23 cellular contexts compared by ENCODE assay signal in genomic region chr14:90506748-90507147, GRCh38.
A peak's percentile ranks its signal among the peaks of the same experiment; 100 is the strongest.
DNase-seq lines count a peak whose midpoint lies in the region; ATAC-seq, FAIRE-seq and TF ChIP-seq lines count a peak whose summit lies in the region.
"Had no signal": no experiment of that assay in that cellular context is flagged by ENCODE, and none has a peak within 500 bp of the region (broad histone marks: within the 10 kb centered on the region; RNA-seq: fewer than 3 reads in every experiment).

No MANE protein-coding gene starts in this region.

- H3K27me3 Mint-ChIP-seq in CD4-positive, alpha-beta memory T cell = peaks cover 22 to 24% of the 10 kb centered on the region in 2 donors

- H3K79me1 ChIP-seq in mesenchymal stem cell (replicated peaks; ENCODE audit: low read length, poor library complexity, severe bottlenecking) = no peaks in the 10 kb centered on the region

- H3K4me2 ChIP-seq in HepG2 (ENCODE audit: low read depth, low read length) = no peak overlapping the region
- no peak overlapping the region for H3K4me2 ChIP-seq in K562 (ENCODE audit: insufficient read depth, low read length)
- no peak overlapping the region for H3K4me2 ChIP-seq in mesenchymal stem cell (ENCODE audit: low read length, poor library complexity, severe bottlenecking)
- H3K4me2 ChIP-seq in osteoblast (ENCODE audit: insufficient read depth, low read length) = no peak overlapping the region
- H3K4me2 ChIP-seq: BLaER1 had no signal

- H2BK120ac ChIP-seq in mesenchymal stem cell (ENCODE audit: low read depth, low read length) = no peak overlapping the region

- POLR2A ChIA-PET in HepG2 (lab: Yijun Ruan, JAX) = no interaction called here
- POLR2A ChIA-PET in K562 (lab: Yijun Ruan, JAX) = no interaction called here
- POLR2A ChIA-PET in CD4-positive, alpha-beta memory T cell (lab: Charles Lee; ENCODE audit: partially characterized antibody) = no interaction called here

- no peak for TF ChIP-seq POLR2A in HepG2 (IDR thresholded peaks at IDR 0.05; ENCODE audit: insufficient read depth in 1 of 2, low read depth in 2 of 2, low read length in 2 of 2)
- no peak for TF ChIP-seq POLR2A in right lobe of liver (IDR thresholded peaks at IDR 0.05)
- TF ChIP-seq POLR2A in K562 (conservative IDR thresholded peaks at IDR 0.05) = no peak

- ATAC-seq in HepG2 = no peak
- ATAC-seq in right lobe of liver = no peak
- no peak; the same call in 2 of the 3 replicates for ATAC-seq in K562
- ATAC-seq in upper lobe of right lung = no peak
- ATAC-seq: HCT116 had no signal

- no peak overlapping the region for H3K27ac ChIP-seq in HepG2 (ENCODE audit: extremely low read length, insufficient read depth, low read length)
- H3K27ac ChIP-seq in right lobe of liver = no peak overlapping the region
- H3K27ac ChIP-seq in K562 (ENCODE audit: extremely low read depth, low read depth, low read length) = no peak overlapping the region
- no peak overlapping the region for H3K27ac ChIP-seq in mesenchymal stem cell (ENCODE audit: low read length, poor library complexity, severe bottlenecking)
- H3K27ac ChIP-seq in upper lobe of right lung = no peak overlapping the region
- H3K27ac ChIP-seq in CD4-positive, alpha-beta memory T cell (ENCODE audit: low read depth, low read length) = no peak overlapping the region
- H3K27ac ChIP-seq in osteoblast (ENCODE audit: low read depth, low read length) = no peak overlapping the region
- H3K27ac ChIP-seq: 22Rv1, BLaER1, C4-2B, GM23248 had no signal

- BruUV-seq in HepG2 (replicated peaks; lab: Mats Ljungman, UMichigan) (no TSS peak), K562 (replicated peaks; lab: Mats Ljungman, UMichigan) (no TSS peak)

- H4K20me1 ChIP-seq in HepG2 (ENCODE audit: insufficient read depth, low read length) (no peaks in the 10 kb centered on the region), K562 (replicated peaks; ENCODE audit: control insufficient read depth, insufficient read depth, low read length) (no peaks in the 10 kb centered on the region), osteoblast (ENCODE audit: insufficient read depth, low read length) (no peaks in the 10 kb centered on the region)
- H4K20me1 ChIP-seq: BLaER1 had no signal

- H3K4me1 ChIP-seq in HepG2 (ENCODE audit: insufficient read depth, low read length) = peaks cover 63% of the 10 kb centered on the region
- H3K4me1 ChIP-seq in right lobe of liver = no peaks in the 10 kb centered on the region
- H3K4me1 ChIP-seq in K562 (replicated peaks in 1 of 2; ENCODE audit: control insufficient read depth in 2 of 2, insufficient read depth in 2 of 2, low read length in 2 of 2) = no peaks in the 10 kb centered on the region; a peak in 1 of 5 replicates
- H3K4me1 ChIP-seq in mesenchymal stem cell (ENCODE audit: control insufficient read depth, insufficient read depth, low read depth, low read length) = peaks cover 4% of the 10 kb centered on the region
- no peaks in the 10 kb centered on the region for H3K4me1 ChIP-seq in upper lobe of right lung
- no peaks in the 10 kb centered on the region for H3K4me1 ChIP-seq in CD4-positive, alpha-beta memory T cell (ENCODE audit: insufficient read depth, low read length)
- H3K4me1 ChIP-seq in osteoblast (ENCODE audit: insufficient read depth, low read length) = no peaks in the 10 kb centered on the region

- TF ChIP-seq CTCF in HepG2 (CRISPR knock-in tag; IDR thresholded peaks at IDR 0.05) (no peak), right lobe of liver (IDR thresholded peaks at IDR 0.05) (no peak), K562 (IDR thresholded peaks at IDR 0.05 in 2 of 3, conservative IDR thresholded peaks at IDR 0.05 in 1 of 3; ENCODE audit: insufficient read depth in 2 of 3, low read depth in 1 of 3, low read length in 3 of 3) (no peak), upper lobe of right lung (IDR thresholded peaks at IDR 0.05) (no peak), osteoblast (IDR thresholded peaks at IDR 0.05; ENCODE audit: extremely low read depth, low read depth, low read length) (no peak)

- H3K9me3 ChIP-seq in HepG2 (ENCODE audit: low read length) (no peaks in the 10 kb centered on the region), right lobe of liver (no peaks in the 10 kb centered on the region), K562 (replicated peaks; ENCODE audit: control insufficient read depth, insufficient read depth, low read depth, low read length) (no peaks in the 10 kb centered on the region), mesenchymal stem cell (ENCODE audit: control insufficient read depth, low read length) (no peaks in the 10 kb centered on the region), upper lobe of right lung (no peaks in the 10 kb centered on the region), osteoblast (ENCODE audit: low read depth, low read length) (no peaks in the 10 kb centered on the region)
- H3K9me3 ChIP-seq in CD4-positive, alpha-beta memory T cell (ENCODE audit: control insufficient read depth in 1 of 2, low read length in 2 of 2) = no peaks in the 10 kb centered on the region
- H3K9me3 ChIP-seq: BLaER1 had no signal

- H3K27me3 ChIP-seq in HepG2 (ENCODE audit: control insufficient read depth in 1 of 2, insufficient read depth in 2 of 2, low read length in 2 of 2) = no peaks in the 10 kb centered on the region
- H3K27me3 ChIP-seq in right lobe of liver = no peaks in the 10 kb centered on the region
- peaks cover 0 to 17% of the 10 kb centered on the region in 2 experiments; a peak in 2 of 5 replicates for H3K27me3 ChIP-seq in K562 (ENCODE audit: control insufficient read depth in 2 of 2, insufficient read depth in 2 of 2, low read length in 2 of 2)
- peaks cover 12 to 60% of the 10 kb centered on the region in 2 experiments for H3K27me3 ChIP-seq in mesenchymal stem cell (ENCODE audit: control insufficient read depth in 1 of 2, insufficient read depth in 1 of 2, low read length in 2 of 2)
- H3K27me3 ChIP-seq in upper lobe of right lung = no peaks in the 10 kb centered on the region
- no peaks in the 10 kb centered on the region for H3K27me3 ChIP-seq in CD4-positive, alpha-beta memory T cell (ENCODE audit: insufficient read depth, low read length)
- H3K27me3 ChIP-seq in osteoblast (ENCODE audit: insufficient read depth, low read length) = peaks cover 5% of the 10 kb centered on the region
- H3K27me3 ChIP-seq: BLaER1 had no signal

- H3K4me3 ChIP-seq in HepG2 (replicated peaks in 1 of 3; ENCODE audit: insufficient read depth in 1 of 3, low read depth in 2 of 3, low read length in 3 of 3) (no peak overlapping the region), right lobe of liver (no peak overlapping the region), K562 (no peak overlapping the region), mesenchymal stem cell (ENCODE audit: insufficient read depth in 1 of 2, low read depth in 1 of 2, low read length in 2 of 2) (no peak overlapping the region), upper lobe of right lung (no peak overlapping the region), osteoblast (ENCODE audit: insufficient read depth, low read length) (no peak overlapping the region)
- H3K4me3 ChIP-seq in CD4-positive, alpha-beta memory T cell (ENCODE audit: low read length in 2 of 2) = no peak overlapping the region
- H3K4me3 ChIP-seq: BLaER1, GM23248 had no signal

- CTCF ChIA-PET in HepG2 (lab: Yijun Ruan, JAX; ENCODE audit: low intra/inter-chr PET ratio, low total read pairs) = no interaction called here
- CTCF ChIA-PET in K562 (lab: Yijun Ruan, JAX; ENCODE audit: low intra/inter-chr PET ratio) = no interaction called here
- CTCF ChIA-PET in CD4-positive, alpha-beta memory T cell (lab: Charles Lee; ENCODE audit: partially characterized antibody) = no interaction called here

- H3K23ac ChIP-seq in mesenchymal stem cell (ENCODE audit: low read length in 2 of 2) = no peak overlapping the region

- in situ Hi-C loops in HepG2 (cut with HindIII; ENCODE audit: extremely low pct_ligation_motif_present, low pct_unique_long_range_greater_than_20kb) (no loop called here), K562 (cut with MboI) (no loop called here)

- no peak overlapping the region for H3K14ac ChIP-seq in mesenchymal stem cell (ENCODE audit: low read length in 2 of 2)

- H3K9me3 Mint-ChIP-seq in CD4-positive, alpha-beta memory T cell = peaks cover 0 to 3% (median 0%) of the 10 kb centered on the region in 8 donors
- H3K9me3 Mint-ChIP-seq: CD8-positive, alpha-beta memory T cell; H9 had no signal

- H4K91ac ChIP-seq in mesenchymal stem cell (ENCODE audit: low read length) = peak overlapping the region; percentile 31

- H3K9me1 ChIP-seq in K562 (ENCODE audit: control insufficient read depth, insufficient read depth, low read length) = no peaks in the 10 kb centered on the region

- FAIRE-seq in HepG2 (lab: Jason Lieb, UNC) = no peak
- FAIRE-seq in K562 (lab: Jason Lieb, UNC) = no peak
- FAIRE-seq: A204.1, GM12892 had no signal

- no peak overlapping the region for H3K4me3 Mint-ChIP-seq in CD4-positive, alpha-beta memory T cell
- H3K4me3 Mint-ChIP-seq: B cell; CD4-positive, CD25-positive, alpha-beta regulatory T cell; CD8-positive, alpha-beta memory T cell; H9 had no signal

- no peak overlapping the region for H2AK5ac ChIP-seq in mesenchymal stem cell (ENCODE audit: low read length, severe bottlenecking)

- no peak overlapping the region for H2BK5ac ChIP-seq in mesenchymal stem cell (ENCODE audit: low read depth, low read length, poor library complexity, severe bottlenecking)

- H4K8ac ChIP-seq in mesenchymal stem cell (ENCODE audit: low read length) = no peak overlapping the region

- TF ChIP-seq EP300 in HepG2 (IDR thresholded peaks at IDR 0.05; ENCODE audit: low read depth in 2 of 2, low read length in 2 of 2) (no peak), HepG2 (CRISPR knock-in tag; IDR thresholded peaks at IDR 0.05; ENCODE audit: borderline replicate concordance) (no peak), K562 (IDR thresholded peaks at IDR 0.05; ENCODE audit: low read length) (no peak)

- no peaks in the 10 kb centered on the region for H3K36me3 Mint-ChIP-seq in CD4-positive, alpha-beta memory T cell
- H3K36me3 Mint-ChIP-seq: CD4-positive, CD25-positive, alpha-beta regulatory T cell; CD8-positive, alpha-beta memory T cell had no signal

- H3K79me2 ChIP-seq in HepG2 (ENCODE audit: insufficient read depth, low read length) (no peaks in the 10 kb centered on the region), K562 (ENCODE audit: control insufficient read depth, insufficient read depth, low read length) (no peaks in the 10 kb centered on the region), osteoblast (ENCODE audit: insufficient read depth, low read length) (no peaks in the 10 kb centered on the region)

- DNase-seq in HepG2 (ENCODE audit: low spot score) (no peak), right lobe of liver (no peak), K562 (ENCODE audit: extremely low read depth in 1 of 4, low spot score in 3 of 4) (no peak), mesenchymal stem cell (no peak), NCI-H187 treated with DMSO at 0.1 percent for 48 hours (lab: John Stamatoyannopoulos, UW) (no peak), upper lobe of right lung (no peak), osteoblast (ENCODE audit: insufficient read length, low spot score, missing footprints) (no peak)
- DNase-seq in CD4-positive, alpha-beta memory T cell = no peak
- DNase-seq: Calu3; CD4-positive, CD25-positive, alpha-beta regulatory T cell; DMS53; DMS79 treated with DMSO at 0.1 percent for 48 hours; GF-D8; GM23248; H9 had no signal

- H2BK15ac ChIP-seq in mesenchymal stem cell (ENCODE audit: low read depth, poor library complexity, severe bottlenecking) = no peak overlapping the region

- H3K9ac ChIP-seq in HepG2 (ENCODE audit: insufficient read depth, low read depth, low read length) (no peak overlapping the region), K562 (ENCODE audit: insufficient read depth in 1 of 2, low read depth in 2 of 2, low read length in 2 of 2) (no peak overlapping the region), mesenchymal stem cell (ENCODE audit: low read length) (no peak overlapping the region)
- H3K9ac ChIP-seq: BLaER1, GM23248 had no signal

- intact Hi-C loops in HepG2 (cut with micrococcal nuclease; ENCODE audit: unreplicated experiment) = no loop called here
- intact Hi-C loops in right lobe of liver (cut with DNase I) = no loop called here
- intact Hi-C loops in K562 (cut with micrococcal nuclease) = no loop called here
- intact Hi-C loops in upper lobe of right lung (cut with DNase I) = no loop called here
- intact Hi-C loops in CD4-positive, alpha-beta memory T cell (cut with micrococcal nuclease) = no loop called here

- peaks cover 0 to 6% (median 3%) of the 10 kb centered on the region in 4 donors for H3K4me1 Mint-ChIP-seq in CD4-positive, alpha-beta memory T cell
- H3K4me1 Mint-ChIP-seq: B cell had no signal

- H2AFZ ChIP-seq in HepG2 (ENCODE audit: low read length) = no peak overlapping the region
- no peak overlapping the region for H2AFZ ChIP-seq in K562 (ENCODE audit: low read depth, low read length)
- H2AFZ ChIP-seq in mesenchymal stem cell (ENCODE audit: low read depth, low read length) = no peak overlapping the region
- no peak overlapping the region for H2AFZ ChIP-seq in osteoblast (ENCODE audit: low read length)
- H2AFZ ChIP-seq: GM23248 had no signal

- H3K4ac ChIP-seq in mesenchymal stem cell (ENCODE audit: low read depth in 1 of 2, low read length in 2 of 2) = no peak overlapping the region

- H2BK12ac ChIP-seq in mesenchymal stem cell (ENCODE audit: low read length in 2 of 2) = no peak overlapping the region

- no peaks in the 10 kb centered on the region for H3K36me3 ChIP-seq in HepG2 (replicated peaks in 1 of 2; ENCODE audit: control insufficient read depth in 1 of 2, insufficient read depth in 2 of 2, low read length in 2 of 2)
- H3K36me3 ChIP-seq in right lobe of liver = no peaks in the 10 kb centered on the region
- no peaks in the 10 kb centered on the region for H3K36me3 ChIP-seq in K562 (ENCODE audit: control insufficient read depth, insufficient read depth, low read length)
- no peaks in the 10 kb centered on the region for H3K36me3 ChIP-seq in mesenchymal stem cell (ENCODE audit: control insufficient read depth in 1 of 2, insufficient read depth in 2 of 2, low read depth in 1 of 2, low read length in 2 of 2)
- no peaks in the 10 kb centered on the region for H3K36me3 ChIP-seq in upper lobe of right lung
- no peaks in the 10 kb centered on the region for H3K36me3 ChIP-seq in CD4-positive, alpha-beta memory T cell (ENCODE audit: insufficient read depth, low read length)
- H3K36me3 ChIP-seq in osteoblast (ENCODE audit: insufficient read depth, low read length) = no peaks in the 10 kb centered on the region
- H3K36me3 ChIP-seq: BLaER1 had no signal

- WGBS in HepG2 (ENCODE audit: low lambda C conversion rate) = 92% methylated on average over 6 of the region's 6 CpGs
- 98% methylated on average over 6 of the region's 6 CpGs for WGBS in right lobe of liver (ENCODE audit: insufficient coverage, low coverage, low lambda C conversion rate, missing lambda C conversion rate)
- 31% methylated on average over 6 of the region's 6 CpGs for WGBS in K562 (ENCODE audit: insufficient coverage, low coverage, missing lambda C conversion rate)
- 85% methylated on average over 5 of the region's 6 CpGs for WGBS in mesenchymal stem cell

- TF ChIP-seq RAD21 in HepG2 (CRISPR knock-in tag; IDR thresholded peaks at IDR 0.05) (no peak), K562 (CRISPR knock-in tag; conservative IDR thresholded peaks at IDR 0.05 in 1 of 2, IDR thresholded peaks at IDR 0.05 in 1 of 2) (no peak)

- no peak overlapping the region for H3K18ac ChIP-seq in mesenchymal stem cell (ENCODE audit: low read depth in 1 of 2, low read length in 2 of 2)

- H3K27ac Mint-ChIP-seq in CD4-positive, alpha-beta memory T cell = no peak overlapping the region
- H3K27ac Mint-ChIP-seq: B cell; CD4-positive, CD25-positive, alpha-beta regulatory T cell; CD8-positive, alpha-beta memory T cell had no signal

Comparison
In these comparisons a context has a peak if more than half of its experiments do, and no peak if none do; other contexts are left out.
1. Of the 241 proteins assayed by ChIP-seq in both HepG2 and K562: peak only in HepG2: none; only in K562: none; in both: ZBTB40; in neither: 240.